Comparison of ENCODE assay signal across 21 cellular contexts in the genomic region with DNA sequence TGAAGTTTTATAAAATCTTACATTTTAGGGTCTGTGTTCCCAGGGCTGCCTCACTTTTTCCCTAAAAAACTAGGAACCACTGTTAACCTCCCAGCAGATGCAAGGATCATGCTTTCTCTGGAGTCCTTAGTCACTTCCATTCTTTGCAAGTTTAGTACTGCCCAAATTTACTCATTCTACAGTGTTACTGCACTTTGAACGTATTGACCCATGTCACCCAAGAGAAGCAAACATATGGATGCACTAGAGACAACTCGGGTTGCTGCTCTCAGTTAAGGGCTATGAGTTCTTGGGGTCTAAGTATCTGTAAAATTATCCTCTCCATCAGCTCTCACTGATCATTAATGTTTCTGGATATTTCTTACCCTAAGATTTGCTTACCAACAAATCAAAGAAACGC.
"Had no signal": no experiment of that assay in that cellular context is flagged by ENCODE, and none has a peak within 500 bp of the region (broad histone marks: within the 10 kb centered on the region; RNA-seq: fewer than 3 reads in every experiment).

No MANE protein-coding gene starts in this region.

- H3K79me2 ChIP-seq: hepatocyte had no signal

- H3K4me2 ChIP-seq: hepatocyte had no signal

- H3K4me3 ChIP-seq: coronary artery, dorsolateral prefrontal cortex, esophagus muscularis mucosa, gastroesophageal sphincter, heart left ventricle, hepatocyte, left ventricle myocardium inferior, lower lobe of right lung, mucosa of descending colon had no signal

- DNase-seq: dermis blood vessel endothelial cell; dorsolateral prefrontal cortex; effector CD4-positive, alpha-beta T cell; effector memory CD4-positive, alpha-beta T cell; foreskin keratinocyte; heart left ventricle; hypothalamus; immature natural killer cell; islet precursor cell; kidney; kidney glomerular epithelial cell; left colon; left ventricle myocardium inferior; lower lobe of right lung; mesenchymal stem cell; mucosa of descending colon had no signal

- H3K9me3 ChIP-seq: esophagus muscularis mucosa, gastroesophageal sphincter, heart left ventricle, left ventricle myocardium inferior, lower lobe of right lung, mucosa of descending colon had no signal

- H3K27me3 ChIP-seq: dorsolateral prefrontal cortex, esophagus muscularis mucosa, foreskin keratinocyte, gastroesophageal sphincter, heart left ventricle, hepatocyte had no signal

- H3K4me1 ChIP-seq: esophagus muscularis mucosa, foreskin keratinocyte, gastroesophageal sphincter, heart left ventricle, left ventricle myocardium inferior, lower lobe of right lung had no signal

- ATAC-seq: foreskin keratinocyte, gastroesophageal sphincter, heart left ventricle, left colon, left lobe of liver, lower lobe of right lung, mucosa of descending colon had no signal

- H2AFZ ChIP-seq: hepatocyte had no signal

- H3K27ac ChIP-seq: coronary artery, dorsolateral prefrontal cortex, esophagus muscularis mucosa, foreskin keratinocyte, gastroesophageal sphincter, heart left ventricle, hepatocyte, left ventricle myocardium inferior, lower lobe of right lung had no signal
